Comparison of ENCODE assay signal across 30 cellular contexts in the genomic region with DNA sequence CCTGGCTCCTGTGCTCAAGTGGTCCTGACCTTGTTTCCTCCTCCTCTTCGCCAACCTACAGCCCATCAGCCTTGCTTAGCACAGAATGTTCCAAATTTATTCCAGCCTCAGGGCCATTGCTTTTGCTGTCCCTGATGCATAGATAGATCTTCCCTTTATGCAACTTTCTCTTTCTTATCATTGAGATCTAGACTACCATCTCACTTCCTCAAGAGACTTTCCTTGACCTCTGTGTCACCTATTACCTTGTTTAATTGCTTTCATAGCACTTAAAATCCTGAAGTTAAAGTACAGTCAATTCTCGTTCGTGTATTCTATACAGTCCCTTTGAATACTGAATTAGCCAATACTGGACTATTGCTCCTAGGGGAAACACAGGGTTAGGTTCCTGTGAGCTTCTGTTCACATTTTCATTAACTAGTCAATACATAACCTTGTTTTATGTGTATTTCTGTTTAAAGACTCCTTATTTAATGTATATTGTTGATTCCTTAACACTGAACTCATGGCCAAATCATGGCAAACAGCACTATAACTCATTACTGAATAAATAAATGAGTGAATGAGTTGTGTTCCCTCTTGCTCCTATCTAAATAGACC. TPM values are rescaled to one million over a fixed set of nuclear protein-coding genes. Genes with fewer than 3 reads are reported as not detected.
"Had no signal": no experiment of that assay in that cellular context is flagged by ENCODE, and none has a peak within 500 bp of the region (broad histone marks: within the 10 kb centered on the region; RNA-seq: fewer than 3 reads in every experiment).

No MANE protein-coding gene starts in this region.

- ATAC-seq: left colon; left lung; lower lobe of right lung; naive thymus-derived CD8-positive, alpha-beta T cell; pancreas; right cardiac atrium; sciatic nerve; stimulated activated naive B cell treated with anti-CD40 and anti-IgM and Interleukin-4, amounts not matched to agents 10 μg/mL and 1 μg/mL and 100 μg/mL, for 72 hours; stimulated activated naive CD8-positive, alpha-beta T cell treated with anti-CD3 and anti-CD28 coated beads, Interleukin-15, Interleukin-2, amounts not matched to agents 100 U/mL and 50 U/mL, for 24 hours had no signal

- H3K9me3 ChIP-seq: left lung, lower lobe of right lung, pancreas, prostate gland, testis, thyroid gland, upper lobe of left lung, vagina had no signal

- H3K4me3 ChIP-seq: left lung, lower lobe of right lung, pancreas, prostate gland, skin epidermis, stomach, testis, thyroid gland, transverse colon, upper lobe of left lung, vagina had no signal

- DNase-seq: immature natural killer cell; kidney; left colon; left lung; lower lobe of right lung; mammary epithelial cell; mesenchymal stem cell; naive thymus-derived CD8-positive, alpha-beta T cell; nucleus accumbens; pancreas; posterior cingulate gyrus; retina; right cardiac atrium; stimulated activated CD4-positive, alpha-beta T cell treated with anti-CD3 and anti-CD28 coated beads, Interleukin-12 subunit alpha, Interleukin-12 subunit beta, amount 100 ng/mL, for 4 hours; stimulated activated CD4-positive, alpha-beta T cell treated with anti-CD3 and anti-CD28 coated beads, Interleukin-15, amount 100 ng/mL, for 24 hours; stimulated activated CD4-positive, alpha-beta T cell treated with anti-CD3 and anti-CD28 coated beads, Interleukin-2, amount 100 ng/mL, for 24 hours; stimulated activated CD4-positive, alpha-beta T cell treated with anti-CD3 and anti-CD28 coated beads, Interleukin-4, amount 100 ng/mL, for 1 hour; stimulated activated naive B cell treated with anti-CD40 and anti-IgM and Interleukin-4, amounts not matched to agents 10 μg/mL and 1 μg/mL and 100 μg/mL, for 72 hours; stimulated activated naive CD8-positive, alpha-beta T cell treated with anti-CD3 and anti-CD28 coated beads, Interleukin-15, Interleukin-2, amounts not matched to agents 100 U/mL and 50 U/mL, for 24 hours; stomach; testis; thyroid gland; transverse colon; upper lobe of left lung had no signal

- H3K36me3 ChIP-seq: left lung, lower lobe of right lung, pancreas, prostate gland, stomach, thyroid gland, transverse colon, upper lobe of left lung, vagina had no signal

- H3K27me3 ChIP-seq: left lung, pancreas, stomach, testis, thyroid gland, transverse colon, upper lobe of left lung, vagina had no signal

- H3K4me1 Mint-ChIP-seq: immature natural killer cell, nephron, neural crest cell had no signal

- H3K27ac ChIP-seq: left lung, lower lobe of right lung, pancreas, prostate gland, skin epidermis, stomach, testis, thyroid gland, transverse colon, upper lobe of left lung, vagina had no signal

- H3K27ac Mint-ChIP-seq: immature natural killer cell; naive thymus-derived CD8-positive, alpha-beta T cell; nephron; stimulated activated naive B cell treated with anti-CD40 and anti-IgM and Interleukin-4, amounts not matched to agents 10 μg/mL and 1 μg/mL and 100 μg/mL, for 72 hours had no signal

- H3K4me3 Mint-ChIP-seq: immature natural killer cell; naive thymus-derived CD8-positive, alpha-beta T cell; nephron; neural crest cell; stimulated activated naive B cell treated with anti-CD40 and anti-IgM and Interleukin-4, amounts not matched to agents 10 μg/mL and 1 μg/mL and 100 μg/mL, for 72 hours had no signal

- H3K36me3 Mint-ChIP-seq: stimulated activated naive B cell treated with anti-CD40 and anti-IgM and Interleukin-4, amounts not matched to agents 10 μg/mL and 1 μg/mL and 100 μg/mL, for 72 hours had no signal

- H3K4me1 ChIP-seq: left lung, lower lobe of right lung, pancreas, prostate gland, stomach, testis, thyroid gland, transverse colon, upper lobe of left lung, vagina had no signal

RNA-seq across cellular contexts. Expression of gene MCOLN3, which starts 26.2 kb away (rescaled TPM):
- total RNA-seq: naive thymus-derived CD8-positive, alpha-beta T cell had no signal
- polyA plus RNA-seq: immature natural killer cell had no signal
